In genomic region chr19:38362076-38362945, GRCh38 we compare ENCODE assay signal across 8 cellular contexts. TPM values are rescaled to one million over a fixed set of nuclear protein-coding genes. Genes with fewer than 3 reads are reported as not detected.
DNase-seq lines count a peak whose midpoint lies in the region; FAIRE-seq and TF ChIP-seq lines count a peak whose summit lies in the region.

No MANE protein-coding gene starts in this region.

- no peaks in the 10 kb centered on the region for H3K36me3 ChIP-seq in kidney (ENCODE audit: control insufficient read depth in 1 of 2, insufficient read depth in 2 of 2, low read length in 2 of 2)

- no peak for FAIRE-seq in kidney (lab: Jason Lieb, UNC)

- TF ChIP-seq CTCF in VCaP (conservative IDR thresholded peaks at IDR 0.05) (no peak), cardiac fibroblast (IDR thresholded peaks at IDR 0.05; ENCODE audit: low read depth, low read length) (no peak), kidney (IDR thresholded peaks at IDR 0.05; ENCODE audit: borderline replicate concordance, extremely low read depth, insufficient read depth) (no peak)

- no peaks in the 10 kb centered on the region for H3K9me3 ChIP-seq in kidney (ENCODE audit: control insufficient read depth in 1 of 2, low read length in 2 of 2)

- peaks cover 0 to 3% of the 10 kb centered on the region in 2 donors for H3K4me1 ChIP-seq in kidney (ENCODE audit: control insufficient read depth in 1 of 2, insufficient read depth in 1 of 2, low read depth in 1 of 2, low read length in 2 of 2)

- in situ Hi-C loops in ACHN (cut with HindIII; ENCODE audit: low pct_ligation_motif_present, low pct_unique_long_range_greater_than_20kb, low sequenced_read_pairs), result no loop called here

- DNase-seq in ACHN (peak; percentile 75), GM19240 (ENCODE audit: insufficient read length, low spot score) (peak; percentile 59), NCI-H1694 treated with DMSO at 0.1 percent for 48 hours (lab: John Stamatoyannopoulos, UW) (peak; percentile 52), cardiac fibroblast (ENCODE audit: low read depth in 2 of 2) (peak; percentile 53 to 60), kidney (peak; percentile 91), HuH-7.5 (ENCODE audit: low spot score) (no peak)
- peak; percentile 52 to 68 for DNase-seq in stimulated activated CD4-positive, alpha-beta T cell treated with anti-CD3 and anti-CD28 coated beads, Interleukin-1b, Interleukin-23, amount 100 ng/mL, for 4 hours (ENCODE audit: low read depth in 2 of 2)

- H3K9ac ChIP-seq in kidney (ENCODE audit: low read length in 2 of 2), result no peak overlapping the region

- H3K4me3 ChIP-seq in cardiac fibroblast (replicated peaks in 1 of 2; ENCODE audit: low read depth in 2 of 2, low read length in 2 of 2), result peak overlapping the region; percentile 62 to 71
- H3K4me3 ChIP-seq in kidney (ENCODE audit: low read length in 2 of 2), result peak overlapping the region; percentile 67

- H3K27ac ChIP-seq in VCaP (peak overlapping the region; percentile 78), kidney (ENCODE audit: low read depth in 2 of 2, low read length in 2 of 2) (peak overlapping the region in 1 of 2 donors; percentile 47)

- intact Hi-C loops in kidney (cut with DNase I), result no loop called here

RNA-seq across cellular contexts. Expression of gene PSMD8, which starts 12.1 kb away (rescaled TPM):
- 126 TPM for total RNA-seq in kidney
- polyA plus RNA-seq in kidney (ENCODE audit: insufficient read depth, low read depth, low replicate concordance), result 217 TPM

RNA-seq across cellular contexts. Expression of gene GGN, which starts 25.5 kb away (rescaled TPM):
- total RNA-seq in kidney, result 1.6 TPM
- polyA plus RNA-seq in kidney (ENCODE audit: insufficient read depth, low read depth, low replicate concordance), result 0.92 TPM

RNA-seq across cellular contexts. Expression of gene SPRED3, which starts 26.2 kb away (rescaled TPM):
- total RNA-seq in kidney, result 8.7 TPM
- polyA plus RNA-seq in kidney (ENCODE audit: insufficient read depth, low read depth, low replicate concordance), result 0.17 TPM

RNA-seq across cellular contexts. Expression of gene CATSPERG, which starts 26.7 kb away (rescaled TPM):
- total RNA-seq in kidney, result 9.6 TPM
- polyA plus RNA-seq in kidney (ENCODE audit: insufficient read depth, low read depth, low replicate concordance), result 6.0 TPM

RNA-seq across cellular contexts. Expression of gene FAM98C, which starts 40.6 kb away (rescaled TPM):
- 22.3 TPM for total RNA-seq in kidney
- 25.2 TPM for polyA plus RNA-seq in kidney (ENCODE audit: insufficient read depth, low read depth, low replicate concordance)
